Comparison of ENCODE assay signal across 9 cellular contexts in the genomic region with DNA sequence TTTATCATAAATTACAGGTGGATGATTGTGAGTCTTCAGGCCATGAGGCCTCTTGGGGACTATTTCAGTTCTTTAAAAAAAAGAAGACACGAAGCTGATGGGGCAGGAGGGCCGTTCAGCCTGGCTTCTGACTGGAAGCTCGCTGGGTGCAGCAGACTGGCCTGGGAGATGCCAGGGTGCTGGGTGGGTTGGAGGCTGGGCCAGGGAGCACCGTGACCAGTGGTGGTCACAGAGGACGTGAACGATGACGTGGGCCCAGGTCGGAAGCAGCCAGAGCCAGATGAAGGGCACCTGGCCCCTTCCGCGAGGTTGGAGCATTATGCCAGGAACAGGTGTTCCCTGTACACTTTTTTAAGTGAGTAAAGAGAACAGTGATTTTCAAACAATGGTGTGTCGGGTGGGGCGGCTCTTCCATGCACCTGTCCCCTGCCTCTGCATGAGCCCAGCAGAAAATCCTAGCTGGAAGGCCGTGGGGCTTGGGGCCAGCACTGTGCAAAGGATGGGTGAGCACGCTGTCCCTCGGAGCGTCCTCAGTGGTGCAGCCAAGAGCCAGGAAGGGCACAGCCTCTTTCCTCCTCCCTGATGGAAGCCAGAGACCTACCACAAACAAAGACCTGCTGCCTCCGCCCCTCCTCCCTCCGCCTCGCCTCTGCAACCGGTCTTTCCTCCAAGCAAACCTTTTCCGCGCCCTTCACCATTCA.
A peak's percentile ranks its signal among the peaks of the same experiment; 100 is the strongest.
DNase-seq lines count a peak whose midpoint lies in the region; ATAC-seq and TF ChIP-seq lines count a peak whose summit lies in the region.
"Had no signal": no experiment of that assay in that cellular context is flagged by ENCODE, and none has a peak within 500 bp of the region (broad histone marks: within the 10 kb centered on the region; RNA-seq: fewer than 3 reads in every experiment).

No MANE protein-coding gene starts in this region.

- H3K27me3 Mint-ChIP-seq in Caco-2 (ENCODE audit: insufficient read depth, unreplicated experiment) = no peaks in the 10 kb centered on the region

- H3K4me1 ChIP-seq in Caco-2 = no peaks in the 10 kb centered on the region

- no peak overlapping the region for H3K4me3 ChIP-seq in Caco-2 (ENCODE audit: low read depth, low read length)

- peak; percentile 70 for ATAC-seq in left lobe of liver

- DNase-seq in Caco-2 = no peak
- peak; percentile 80 for DNase-seq in NCI-H1436 (lab: John Stamatoyannopoulos, UW)
- DNase-seq in NCI-H748 treated with DMSO at 0.1 percent for 48 hours (lab: John Stamatoyannopoulos, UW) = peak; percentile 96
- peak; percentile 64 for DNase-seq in left lobe of liver (ENCODE audit: low spot score)
- no peak for DNase-seq in activated CD4-positive, alpha-beta T cell treated with anti-CD3 and anti-CD28 coated beads for 4 hours
- no peak for DNase-seq in epidermal melanocyte (ENCODE audit: insufficient read length, low spot score)
- no peak for DNase-seq in mesenteric fat pad (ENCODE audit: low spot score)
- DNase-seq in retina = no peak

- no TSS peak for BruUV-seq in Caco-2 (replicated peaks; lab: Mats Ljungman, UMichigan)

- no peaks in the 10 kb centered on the region for H3K9me3 ChIP-seq in Caco-2

- peaks cover 17% of the 10 kb centered on the region for H3K36me3 Mint-ChIP-seq in Caco-2 (ENCODE audit: insufficient read depth, unreplicated experiment)

- no peak for TF ChIP-seq CTCF in Caco-2 (IDR thresholded peaks at IDR 0.05; ENCODE audit: insufficient read depth in 1 of 2, low read depth in 1 of 2, low read length in 1 of 2, severe bottlenecking in 1 of 2, unreplicated experiment in 1 of 2)

- CTCF ChIA-PET in Caco-2 (lab: Charles Lee) = no interaction called here

- H3K27ac Mint-ChIP-seq in Caco-2 (ENCODE audit: unreplicated experiment) = no peak overlapping the region
- H3K27ac Mint-ChIP-seq: activated T-helper 2 cell treated with anti-CD3 and anti-CD28 coated beads, Interferon-gamma antibody, Interleukin-2, Interleukin-4, amounts not matched to agents 10 μg/mL and 5 μg/mL and 100 μg/mL, durations not matched to agents 14 hours and 24 hours and 36 hours had no signal

- peak overlapping the region; percentile 11 for H3K4me3 Mint-ChIP-seq in Caco-2 (ENCODE audit: unreplicated experiment)

- intact Hi-C loops in Caco-2 (cut with micrococcal nuclease; ENCODE audit: unreplicated experiment) = no loop called here

- POLR2A ChIA-PET in Caco-2 (lab: Charles Lee) = no interaction called here

- no peaks in the 10 kb centered on the region for H3K9me3 Mint-ChIP-seq in Caco-2 (ENCODE audit: unreplicated experiment)
- H3K9me3 Mint-ChIP-seq: activated T-helper 2 cell treated with anti-CD3 and anti-CD28 coated beads, Interferon-gamma antibody, Interleukin-2, Interleukin-4, amounts not matched to agents 10 μg/mL and 5 μg/mL and 100 μg/mL, durations not matched to agents 14 hours and 24 hours and 36 hours had no signal

- no peaks in the 10 kb centered on the region for H3K27me3 ChIP-seq in Caco-2 (replicated peaks; ENCODE audit: control insufficient read depth, insufficient read depth, low read length)

- H3K36me3 ChIP-seq in Caco-2 (ENCODE audit: control insufficient read depth, insufficient read depth, low read length) = no peaks in the 10 kb centered on the region

- H3K4me1 Mint-ChIP-seq in Caco-2 (ENCODE audit: low read depth, unreplicated experiment) = no peaks in the 10 kb centered on the region

Comparison
In these comparisons a context has a peak if more than half of its experiments do, and no peak if none do; other contexts are left out.
1. DNase-seq: peak in NCI-H1436 (single experiment), NCI-H748 treated with DMSO at 0.1 percent for 48 hours (single experiment) and left lobe of liver (single experiment); none in Caco-2 (0 of 2), activated CD4-positive, alpha-beta T cell treated with anti-CD3 and anti-CD28 coated beads for 4 hours (0 of 2), epidermal melanocyte (single experiment), mesenteric fat pad (single experiment) and retina (single experiment).